In the genomic region with DNA sequence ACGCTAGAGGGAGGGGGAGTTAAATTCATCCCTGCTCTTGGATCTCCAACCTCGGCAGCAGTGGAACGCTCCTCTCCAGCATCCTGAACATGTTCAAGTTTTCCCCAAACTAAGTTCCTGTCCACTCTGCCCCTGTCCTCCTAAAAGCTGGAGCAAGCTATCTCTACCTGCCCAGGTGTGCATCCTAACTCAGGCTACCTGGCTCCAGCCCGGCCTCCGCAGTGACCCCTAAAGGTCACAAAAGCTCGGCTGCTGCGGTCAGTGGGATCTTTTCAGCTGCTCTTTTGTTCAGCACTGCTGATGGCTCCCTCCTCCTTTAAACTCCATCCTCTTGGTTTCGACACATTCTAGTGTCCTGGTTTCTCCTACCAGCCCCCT, we compare ENCODE assay signal across 8 cellular contexts. TPM values are rescaled to one million over a fixed set of nuclear protein-coding genes. Genes with fewer than 3 reads are reported as not detected.
DNase-seq lines count a peak whose midpoint lies in the region; ATAC-seq and TF ChIP-seq lines count a peak whose summit lies in the region.

No MANE protein-coding gene starts in this region.

- H3K4me3 ChIP-seq in CD8-positive, alpha-beta T cell (ENCODE audit: low read depth, low read length) = no peak overlapping the region
- H3K4me3 ChIP-seq in Loucy (ENCODE audit: low read length, poor library complexity, severe bottlenecking) = peak overlapping the region; percentile 93

- peak overlapping the region; percentile 93 for H3K4me2 ChIP-seq in Loucy (ENCODE audit: low read depth, low read length, poor library complexity, severe bottlenecking)

- no peak for DNase-seq in CD8-positive, alpha-beta T cell
- DNase-seq in activated gamma-delta T cell treated with Interleukin-2 at 50 U/mL for 16 hours (no peak), NCI-H2029 treated with DMSO at 0.1 percent for 48 hours (lab: John Stamatoyannopoulos, UW) (no peak), T1000 (lab: John Stamatoyannopoulos, UW) (no peak)

- H3K36me3 ChIP-seq in CD8-positive, alpha-beta T cell (ENCODE audit: insufficient read depth, low read length) = no peaks in the 10 kb centered on the region
- no peaks in the 10 kb centered on the region for H3K36me3 ChIP-seq in Loucy (ENCODE audit: insufficient read depth, low read length)

- no peaks in the 10 kb centered on the region for H3K9me2 ChIP-seq in Loucy (replicated peaks; ENCODE audit: low read depth, low read length)

- H3K9ac ChIP-seq in Loucy (ENCODE audit: low read depth, low read length, poor library complexity, severe bottlenecking) = peak overlapping the region; percentile 74

- no peak for TF ChIP-seq CTCF in CD8-positive, alpha-beta T cell (IDR thresholded peaks at IDR 0.05)
- TF ChIP-seq CTCF in Loucy (conservative IDR thresholded peaks at IDR 0.05; ENCODE audit: low read length) (0 out of 2 replicates have a peak, but pooled peaks have one; percentile 11), nephron (IDR thresholded peaks at IDR 0.05; ENCODE audit: unreplicated experiment in 3 of 3) (no peak)

- H3K4me1 ChIP-seq in CD8-positive, alpha-beta T cell (ENCODE audit: insufficient read depth, low read length) = peaks cover 23% of the 10 kb centered on the region
- peaks cover 67% of the 10 kb centered on the region for H3K4me1 ChIP-seq in Loucy (ENCODE audit: insufficient read depth, low read length, poor library complexity, severe bottlenecking)

- POLR2A ChIA-PET in CD8-positive, alpha-beta T cell (lab: Charles Lee) = no interaction called here

- H3K27me3 ChIP-seq in CD8-positive, alpha-beta T cell (ENCODE audit: insufficient read depth, low read length) = no peaks in the 10 kb centered on the region
- H3K27me3 ChIP-seq in Loucy (ENCODE audit: insufficient read depth, low read length, poor library complexity, severe bottlenecking) = no peaks in the 10 kb centered on the region

- peaks cover 59% of the 10 kb centered on the region for H3K4me1 Mint-ChIP-seq in CD8-positive, alpha-beta T cell (ENCODE audit: low read depth)
- H3K4me1 Mint-ChIP-seq in dendritic cell treated with granulocyte-macrophage colony-stimulating factor and Interleukin-4, amounts not matched to agents 40 ng/mL and 50 ng/mL, for 4 days (ENCODE audit: low read depth) = peaks cover 52% of the 10 kb centered on the region
- peaks cover 48% of the 10 kb centered on the region for H3K4me1 Mint-ChIP-seq in nephron

- H2AFZ ChIP-seq in Loucy (ENCODE audit: low read length) = no peak overlapping the region

- H3K79me2 ChIP-seq in Loucy (ENCODE audit: insufficient read depth, low read length) = peaks cover 90% of the 10 kb centered on the region

- no peaks in the 10 kb centered on the region for H3K9me3 ChIP-seq in CD8-positive, alpha-beta T cell (ENCODE audit: low read length)
- no peaks in the 10 kb centered on the region for H3K9me3 ChIP-seq in Loucy (ENCODE audit: insufficient read depth, low read depth, low read length)

- CTCF ChIA-PET in CD8-positive, alpha-beta T cell (lab: Charles Lee) = interaction anchor here (1.1 to 1.6 kb wide), 3 partner anchors 8 to 73 kb away, joined by 3 to 4 read pairs (median 3); no protein-coding TSS in a partner anchor

- no peak overlapping the region for H3K27ac ChIP-seq in CD8-positive, alpha-beta T cell (ENCODE audit: low read depth, low read length)

- H3K9me3 Mint-ChIP-seq in CD8-positive, alpha-beta T cell = no peaks in the 10 kb centered on the region
- H3K9me3 Mint-ChIP-seq in dendritic cell treated with granulocyte-macrophage colony-stimulating factor and Interleukin-4, amounts not matched to agents 40 ng/mL and 50 ng/mL, for 4 days = no peaks in the 10 kb centered on the region
- no peaks in the 10 kb centered on the region for H3K9me3 Mint-ChIP-seq in nephron

- intact Hi-C loops in CD8-positive, alpha-beta T cell (cut with DNase I, micrococcal nuclease) = no loop called here
- intact Hi-C loops in dendritic cell treated with granulocyte-macrophage colony-stimulating factor and Interleukin-4, amounts not matched to agents 40 ng/mL and 50 ng/mL, for 4 days (cut with micrococcal nuclease) = no loop called here

- no peaks in the 10 kb centered on the region for H3K27me3 Mint-ChIP-seq in CD8-positive, alpha-beta T cell (ENCODE audit: low read depth)
- H3K27me3 Mint-ChIP-seq in dendritic cell treated with granulocyte-macrophage colony-stimulating factor and Interleukin-4, amounts not matched to agents 40 ng/mL and 50 ng/mL, for 4 days = no peaks in the 10 kb centered on the region
- no peaks in the 10 kb centered on the region for H3K27me3 Mint-ChIP-seq in nephron (ENCODE audit: low read depth)

- H3K36me3 Mint-ChIP-seq in CD8-positive, alpha-beta T cell = peaks cover 3% of the 10 kb centered on the region
- H3K36me3 Mint-ChIP-seq in dendritic cell treated with granulocyte-macrophage colony-stimulating factor and Interleukin-4, amounts not matched to agents 40 ng/mL and 50 ng/mL, for 4 days (ENCODE audit: low read depth) = peaks cover 27% of the 10 kb centered on the region
- H3K36me3 Mint-ChIP-seq in nephron (ENCODE audit: low read depth) = peaks cover 2% of the 10 kb centered on the region

- H4K20me1 ChIP-seq in Loucy (ENCODE audit: insufficient read depth, low read length, poor library complexity, severe bottlenecking) = peaks cover 35% of the 10 kb centered on the region

- H3F3A ChIP-seq in Loucy (ENCODE audit: low read depth) = no peaks in the 10 kb centered on the region

- ATAC-seq in CD8-positive, alpha-beta T cell = no peak
- ATAC-seq in GM21786 (IDR thresholded peaks at IDR 0.05; ENCODE audit: unreplicated experiment) = no peak

- H3K27ac Mint-ChIP-seq in CD8-positive, alpha-beta T cell = no peak overlapping the region
- H3K27ac Mint-ChIP-seq in dendritic cell treated with granulocyte-macrophage colony-stimulating factor and Interleukin-4, amounts not matched to agents 40 ng/mL and 50 ng/mL, for 4 days = peak overlapping the region; percentile 77
- peak overlapping the region; percentile 60 to 86 (median 86) for H3K27ac Mint-ChIP-seq in nephron

- peak overlapping the region; percentile 91 for H3K4me3 Mint-ChIP-seq in CD8-positive, alpha-beta T cell
- peak overlapping the region; percentile 90 for H3K4me3 Mint-ChIP-seq in dendritic cell treated with granulocyte-macrophage colony-stimulating factor and Interleukin-4, amounts not matched to agents 40 ng/mL and 50 ng/mL, for 4 days
- peak overlapping the region; percentile 87 to 92 (median 88) for H3K4me3 Mint-ChIP-seq in nephron

RNA-seq across cellular contexts. Expression of a gene that starts 1.4 kb away (rescaled TPM):
- 10 to 100 TPM; 10.4 to 13.9 TPM for total RNA-seq in CD8-positive, alpha-beta T cell

RNA-seq across cellular contexts. Expression of a gene that starts 35.9 kb away (rescaled TPM):
- total RNA-seq in CD8-positive, alpha-beta T cell = under 1 TPM; 0.27 to 0.28 TPM
